Comparison of ENCODE assay signal across 16 cellular contexts in the genomic region with DNA sequence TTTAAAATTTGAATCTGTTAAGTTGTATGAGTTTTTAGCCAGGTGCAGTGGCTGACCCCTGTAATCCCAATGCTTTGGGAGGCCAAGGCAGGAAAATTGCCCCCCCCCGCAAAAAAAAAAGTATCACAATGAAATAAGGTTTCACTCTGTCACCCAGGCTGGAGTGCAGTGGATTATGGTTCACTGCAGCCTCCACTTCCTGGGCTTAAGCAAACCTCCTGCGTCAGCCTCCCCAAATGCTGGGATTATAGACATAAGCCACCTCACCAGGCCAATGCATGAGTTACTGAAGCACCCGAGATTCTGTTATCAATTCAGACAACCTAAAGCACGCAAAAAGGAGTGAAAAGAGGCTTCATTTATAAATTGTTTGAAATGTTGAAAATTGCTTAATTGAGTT. TPM values are rescaled to one million over a fixed set of nuclear protein-coding genes. Genes with fewer than 3 reads are reported as not detected.
DNase-seq lines count a peak whose midpoint lies in the region; ATAC-seq and TF ChIP-seq lines count a peak whose summit lies in the region.
"Had no signal": no experiment of that assay in that cellular context is flagged by ENCODE, and none has a peak within 500 bp of the region (broad histone marks: within the 10 kb centered on the region; RNA-seq: fewer than 3 reads in every experiment).

No MANE protein-coding gene starts in this region.

- DNase-seq in CD4-positive, CD25-positive, alpha-beta regulatory T cell, result no peak
- DNase-seq in GM23338 (ENCODE audit: low spot score), result no peak
- no peak for DNase-seq in glutamatergic neuron
- no peak for DNase-seq in spleen
- no peak for DNase-seq in upper lobe of left lung
- DNase-seq in hypothalamus (lab: John Stamatoyannopoulos, UW), result no peak
- DNase-seq: ACHN, COR-L47, DMS153, DMS79 treated with DMSO at 0.1 percent for 48 hours, EL, GM23248, H7 had no signal

- H4K20me1 ChIP-seq in GM23338 (replicated peaks; ENCODE audit: insufficient read depth), result peaks cover 5% of the 10 kb centered on the region; the same call in 1 of the 2 replicates

- peaks cover 25% of the 10 kb centered on the region for H3K79me2 ChIP-seq in GM23338 (replicated peaks; ENCODE audit: insufficient read depth)

- peak overlapping the region; percentile 24 to 70 (median 40) for H3K4me3 Mint-ChIP-seq in CD4-positive, CD25-positive, alpha-beta regulatory T cell
- H3K4me3 Mint-ChIP-seq in GM23338 (no peak overlapping the region), glutamatergic neuron (ENCODE audit: unreplicated experiment) (no peak overlapping the region)

- intact Hi-C loops in spleen (cut with DNase I; ENCODE audit: low total_unique reads), result no loop called here

- no peak for TF ChIP-seq EP300 in upper lobe of left lung (IDR thresholded peaks at IDR 0.05)

- peaks cover 14% of the 10 kb centered on the region for H3K4me1 ChIP-seq in CD4-positive, CD25-positive, alpha-beta regulatory T cell (ENCODE audit: control insufficient read depth, insufficient read depth, low read length, poor library complexity, severe bottlenecking)
- H3K4me1 ChIP-seq in GM23338 (ENCODE audit: insufficient read depth), result peaks cover 14% of the 10 kb centered on the region; the same call in 1 of the 2 replicates
- H3K4me1 ChIP-seq in spleen, result peaks cover 5 to 74% (median 31%) of the 10 kb centered on the region in 6 donors
- peaks cover 13 to 26% (median 17%) of the 10 kb centered on the region in 4 donors for H3K4me1 ChIP-seq in upper lobe of left lung

- H3K9me3 ChIP-seq in CD4-positive, CD25-positive, alpha-beta regulatory T cell (ENCODE audit: control insufficient read depth in 2 of 2, low read length in 2 of 2), result no peaks in the 10 kb centered on the region
- H3K9me3 ChIP-seq in spleen (no peaks in the 10 kb centered on the region), upper lobe of left lung (no peaks in the 10 kb centered on the region)
- H3K9me3 ChIP-seq: BLaER1 treated with 17β-estradiol and CSF1 and Interleukin-3, amounts not matched to agents 10 nM and 100 nM had no signal

- no peak overlapping the region for H3K4me2 ChIP-seq in GM23338

- peaks cover 0 to 1% (median 0%) of the 10 kb centered on the region in 7 donors for H3K9me3 Mint-ChIP-seq in CD4-positive, CD25-positive, alpha-beta regulatory T cell
- H3K9me3 Mint-ChIP-seq in GM23338, result no peaks in the 10 kb centered on the region
- H3K9me3 Mint-ChIP-seq in glutamatergic neuron (ENCODE audit: unreplicated experiment), result peaks cover 5% of the 10 kb centered on the region

- TF ChIP-seq CTCF in GM23338 (conservative IDR thresholded peaks at IDR 0.05; ENCODE audit: low read depth in 2 of 2) (no peak), glutamatergic neuron (IDR thresholded peaks at IDR 0.05; ENCODE audit: partially characterized antibody, unreplicated experiment) (no peak), spleen (IDR thresholded peaks at IDR 0.05 in 8 of 11, conservative IDR thresholded peaks at IDR 0.05 in 3 of 11) (no peak), upper lobe of left lung (IDR thresholded peaks at IDR 0.05) (no peak)

- H3K36me3 ChIP-seq in CD4-positive, CD25-positive, alpha-beta regulatory T cell (ENCODE audit: control insufficient read depth, insufficient read depth, low read length), result no peaks in the 10 kb centered on the region
- no peaks in the 10 kb centered on the region for H3K36me3 ChIP-seq in GM23338 (ENCODE audit: insufficient read depth)
- H3K36me3 ChIP-seq in spleen, result peaks cover 0 to 12% (median 0%) of the 10 kb centered on the region in 6 donors
- no peaks in the 10 kb centered on the region for H3K36me3 ChIP-seq in upper lobe of left lung

- TF ChIP-seq POLR2A in spleen (IDR thresholded peaks at IDR 0.05), result no peak
- no peak for TF ChIP-seq POLR2A in upper lobe of left lung (IDR thresholded peaks at IDR 0.05)

- 79 to 94% (median 87%) methylated on average over 4 of the region's 4 CpGs for WGBS in spleen, 5 donors
- 86 to 95% methylated on average over 4 of the region's 4 CpGs for WGBS in upper lobe of left lung, 2 donors

- no peak overlapping the region for H3K27ac ChIP-seq in CD4-positive, CD25-positive, alpha-beta regulatory T cell (ENCODE audit: insufficient read depth, low read length, poor library complexity, severe bottlenecking)
- no peak overlapping the region for H3K27ac ChIP-seq in GM23338 (ENCODE audit: low read depth)
- H3K27ac ChIP-seq in spleen, result peak overlapping the region; percentile 63 to 97 (median 93)
- no peak overlapping the region for H3K27ac ChIP-seq in upper lobe of left lung
- H3K27ac ChIP-seq: BLaER1 treated with 17β-estradiol and CSF1 and Interleukin-3, amounts not matched to agents 10 nM and 100 nM; GM23248 had no signal

- H3K27me3 Mint-ChIP-seq in CD4-positive, CD25-positive, alpha-beta regulatory T cell, result no peaks in the 10 kb centered on the region
- H3K27me3 Mint-ChIP-seq in GM23338 (ENCODE audit: insufficient read depth, low read depth, poor library complexity) (peaks cover 6% of the 10 kb centered on the region), glutamatergic neuron (ENCODE audit: unreplicated experiment) (no peaks in the 10 kb centered on the region)
- H3K27me3 Mint-ChIP-seq: CD4-positive, alpha-beta memory T cell had no signal

- H3K4me1 Mint-ChIP-seq in CD4-positive, CD25-positive, alpha-beta regulatory T cell, result peaks cover 0 to 27% (median 7%) of the 10 kb centered on the region in 4 donors
- H3K4me1 Mint-ChIP-seq in GM23338, result peaks cover 18% of the 10 kb centered on the region
- peaks cover 5% of the 10 kb centered on the region for H3K4me1 Mint-ChIP-seq in glutamatergic neuron (ENCODE audit: low read depth, unreplicated experiment)

- H3K4me3 ChIP-seq in CD4-positive, CD25-positive, alpha-beta regulatory T cell (ENCODE audit: low read depth, low read length), result no peak overlapping the region
- H3K4me3 ChIP-seq in GM23338, result no peak overlapping the region
- H3K4me3 ChIP-seq in spleen, result peak overlapping the region in 2 of 8 donors; percentile 92 to 98
- H3K4me3 ChIP-seq in upper lobe of left lung, result no peak overlapping the region
- H3K4me3 ChIP-seq: BLaER1 treated with 17β-estradiol and CSF1 and Interleukin-3, amounts not matched to agents 10 nM and 100 nM; GM23248 had no signal

- ATAC-seq in CD4-positive, CD25-positive, alpha-beta regulatory T cell (ENCODE audit: low read depth in 2 of 2), result no peak
- no peak for ATAC-seq in GM23338
- no peak for ATAC-seq in HG03039 (IDR thresholded peaks at IDR 0.05; ENCODE audit: unreplicated experiment)
- ATAC-seq in upper lobe of left lung (ENCODE audit: low FRiP score in 2 of 2), result no peak

- no peaks in the 10 kb centered on the region for H3K27me3 ChIP-seq in CD4-positive, CD25-positive, alpha-beta regulatory T cell (ENCODE audit: control insufficient read depth, insufficient read depth, low read length)
- H3K27me3 ChIP-seq in GM23338 (ENCODE audit: insufficient read depth) (no peaks in the 10 kb centered on the region), spleen (replicated peaks in 1 of 7) (no peaks in the 10 kb centered on the region), upper lobe of left lung (no peaks in the 10 kb centered on the region)
- H3K27me3 ChIP-seq: BLaER1 treated with 17β-estradiol and CSF1 and Interleukin-3, amounts not matched to agents 10 nM and 100 nM had no signal

- no peaks in the 10 kb centered on the region for H3K36me3 Mint-ChIP-seq in CD4-positive, CD25-positive, alpha-beta regulatory T cell
- H3K36me3 Mint-ChIP-seq in GM23338 (ENCODE audit: low read depth) (peaks cover 6% of the 10 kb centered on the region; the same call in 2 of the 3 replicates), glutamatergic neuron (ENCODE audit: unreplicated experiment) (no peaks in the 10 kb centered on the region)

- H2AFZ ChIP-seq in GM23338, result peak overlapping the region; percentile 85; the same call in 1 of the 2 replicates
- H2AFZ ChIP-seq: GM23248 had no signal

- peaks cover 22% of the 10 kb centered on the region; the same call in 1 of the 2 replicates for H3F3A ChIP-seq in GM23338 (replicated peaks; ENCODE audit: low read depth)

- H3K27ac Mint-ChIP-seq in CD4-positive, CD25-positive, alpha-beta regulatory T cell, result no peak overlapping the region
- H3K27ac Mint-ChIP-seq in GM23338, result no peak overlapping the region
- H3K27ac Mint-ChIP-seq in glutamatergic neuron (ENCODE audit: unreplicated experiment), result peak overlapping the region; percentile 59

- H3K9me2 ChIP-seq in GM23338 (ENCODE audit: insufficient read depth), result no peaks in the 10 kb centered on the region

TF ChIP-seq in GM23338, 12 proteins besides CTCF, POLR2A, EP300 and RAD21 (continues in another document):
- TF ChIP-seq EZH2phosphoT487 (IDR thresholded peaks at IDR 0.05; ENCODE audit: unreplicated experiment) (no peak), ZNF331 (CRISPR knock-in tag; IDR thresholded peaks at IDR 0.05; ENCODE audit: low read depth) (no peak)

RNA-seq across cellular contexts. Expression of a gene that starts 2.4 kb away (rescaled TPM):
- total RNA-seq in CD4-positive, CD25-positive, alpha-beta regulatory T cell, result 28.7 TPM
- 10 to 100 TPM; 40.2 to 50.6 (median 47.7) TPM for polyA plus RNA-seq in CD4-positive, CD25-positive, alpha-beta regulatory T cell
- total RNA-seq in GM23338 (2014; rRNA removed; shearing (Covaris generic)), result 51.2 and 67.3 TPM in 2 replicates
- polyA plus RNA-seq in GM23338 (2016; fragmentation: Nextera tagmentation; extraction: Ambion mirVana) (54.1 and 55.4 TPM in 2 replicates), spleen (10 to 100 TPM; 37.2 to 63.2 (median 39.3) TPM)
- total RNA-seq in glutamatergic neuron (ENCODE audit: unreplicated experiment) (56.1 TPM), spleen (100 to 1,000 TPM in 6 of 7 donors, 10 to 100 TPM in 1; 82.2 to 218 (median 121) TPM), upper lobe of left lung (100 to 1,000 TPM in 1 of 6 donors, 10 to 100 TPM in 5; 34.6 to 144 (median 59.1) TPM)

RNA-seq across cellular contexts. Expression of a gene that starts 12.6 kb away (rescaled TPM):
- total RNA-seq in CD4-positive, CD25-positive, alpha-beta regulatory T cell, result 85.9 TPM
- 10 to 100 TPM in 1 of 4 donors, 1 to 10 TPM in 3; 6.2 to 10.2 (median 7.0) TPM for polyA plus RNA-seq in CD4-positive, CD25-positive, alpha-beta regulatory T cell
- total RNA-seq in GM23338 (2014; rRNA removed; shearing (Covaris generic)), result 36.4 and 47.5 TPM in 2 replicates
- 23.7 and 28.4 TPM in 2 replicates for polyA plus RNA-seq in GM23338 (2016; fragmentation: Nextera tagmentation; extraction: Ambion mirVana)
- total RNA-seq in glutamatergic neuron (ENCODE audit: unreplicated experiment), result 228 TPM
- total RNA-seq in spleen, result 100 to 1,000 TPM; 139 to 321 (median 170) TPM
- 100 to 1,000 TPM in 1 of 3 donors, 10 to 100 TPM in 2; 32.7 to 102 (median 34.1) TPM for polyA plus RNA-seq in spleen
- 100 to 1,000 TPM in 3 of 6 donors, 10 to 100 TPM in 3; 55.7 to 273 (median 103) TPM for total RNA-seq in upper lobe of left lung

Comparison
In these comparisons a context has a peak if more than half of its experiments do, and no peak if none do; other contexts are left out.
1. H3K27ac ChIP-seq: peak in spleen (8 of 8); none in CD4-positive, CD25-positive, alpha-beta regulatory T cell (single experiment), GM23338 (single experiment) and upper lobe of left lung (0 of 4).
2. H3K4me3 Mint-ChIP-seq: peak in CD4-positive, CD25-positive, alpha-beta regulatory T cell (4 of 4); none in GM23338 (single experiment) and glutamatergic neuron (single experiment).